12 cellular contexts compared by ENCODE assay signal in the genomic region with DNA sequence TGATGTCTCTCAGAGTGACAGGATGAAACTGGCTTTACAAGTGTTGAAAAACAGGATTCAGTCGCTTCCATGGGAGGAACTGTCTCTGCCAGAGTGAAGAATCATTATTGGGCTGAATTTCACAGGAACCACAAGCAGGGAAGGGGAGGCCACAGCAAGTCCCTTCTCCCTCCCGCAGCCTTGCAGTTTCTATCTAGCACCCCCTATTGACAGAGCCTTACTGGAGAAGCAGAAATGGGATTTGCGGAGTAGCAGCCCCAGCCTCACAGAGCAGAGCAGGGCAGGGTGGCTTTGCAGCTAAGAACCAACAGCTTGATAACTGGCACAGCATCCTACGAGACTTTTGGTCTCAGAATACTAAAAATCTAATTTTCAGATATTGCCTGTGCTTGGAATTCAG.
DNase-seq lines count a peak whose midpoint lies in the region; ATAC-seq, FAIRE-seq and TF ChIP-seq lines count a peak whose summit lies in the region.
"Had no signal": no experiment of that assay in that cellular context is flagged by ENCODE, and none has a peak within 500 bp of the region (broad histone marks: within the 10 kb centered on the region; RNA-seq: fewer than 3 reads in every experiment).

No MANE protein-coding gene starts in this region.

- no peaks in the 10 kb centered on the region for H3K9me3 ChIP-seq in esophagus muscularis mucosa
- H3K9me3 ChIP-seq: BLaER1 treated with 17β-estradiol and CSF1 and Interleukin-3, amounts not matched to agents 10 nM and 100 nM; SJCRH30; stomach had no signal

- 49% methylated on average over 4 of the region's 4 CpGs for WGBS in esophagus muscularis mucosa

- no peak for FAIRE-seq in frontal cortex (lab: Jason Lieb, UNC)

- H3K27me3 ChIP-seq in esophagus muscularis mucosa: no peaks in the 10 kb centered on the region
- H3K27me3 ChIP-seq: BLaER1 treated with 17β-estradiol and CSF1 and Interleukin-3, amounts not matched to agents 10 nM and 100 nM; SJCRH30; stomach had no signal

- TF ChIP-seq POLR2A in esophagus muscularis mucosa (IDR thresholded peaks at IDR 0.05; ENCODE audit: low read depth): no peak

- POLR2A ChIA-PET in activated CD4-positive, alpha-beta T cell treated with anti-CD3 and anti-CD28 coated beads for 36 hours (lab: Charles Lee): no interaction called here
- POLR2A ChIA-PET in activated CD4-positive, alpha-beta memory T cell treated with anti-CD3 and anti-CD28 coated beads for 36 hours (lab: Charles Lee): no interaction called here

- H3K4me1 ChIP-seq in esophagus muscularis mucosa: peaks cover 0 to 22% (median 18%) of the 10 kb centered on the region in 4 donors
- H3K4me1 ChIP-seq: SJCRH30 had no signal

- no peak overlapping the region for H3K27ac Mint-ChIP-seq in activated CD4-positive, alpha-beta T cell treated with anti-CD3 and anti-CD28 coated beads, Interleukin-2, amount 10 ng/mL, durations not matched to agents 24 days and 14 days
- no peak overlapping the region for H3K27ac Mint-ChIP-seq in activated CD4-positive, alpha-beta T cell treated with anti-CD3 and anti-CD28 coated beads for 36 hours
- H3K27ac Mint-ChIP-seq in progenitor cell of endocrine pancreas: no peak overlapping the region
- no peak overlapping the region for H3K27ac Mint-ChIP-seq in activated CD4-positive, alpha-beta memory T cell treated with anti-CD3 and anti-CD28 coated beads for 36 hours

- DNase-seq in activated CD4-positive, alpha-beta T cell treated with anti-CD3 and anti-CD28 coated beads, Interleukin-2, amount 10 ng/mL, durations not matched to agents 24 days and 14 days: peak; percentile 49
- no peak for DNase-seq in activated CD4-positive, alpha-beta T cell treated with anti-CD3 and anti-CD28 coated beads for 36 hours
- DNase-seq in NOMO-1 (lab: John Stamatoyannopoulos, UW; ENCODE audit: unreplicated experiment in 2 of 2): peak; percentile 9 to 33
- DNase-seq in esophagus muscularis mucosa (ENCODE audit: extremely low spot score): peak; percentile 86
- DNase-seq in progenitor cell of endocrine pancreas (ENCODE audit: low spot score, unreplicated experiment): no peak
- no peak for DNase-seq in frontal cortex (ENCODE audit: low spot score in 2 of 2)
- DNase-seq in activated T-cell treated with anti-CD3 and anti-CD28 coated beads, Interleukin-2, amount 50 U/mL, for 48 hours: no peak
- DNase-seq in activated CD4-positive, alpha-beta memory T cell treated with anti-CD3 and anti-CD28 coated beads for 36 hours: no peak
- DNase-seq: amniotic stem cell, SJCRH30, stomach had no signal

- H3K27ac ChIP-seq in esophagus muscularis mucosa (replicated peaks in 1 of 4): peak overlapping the region; percentile 33 to 49 (median 41)
- H3K27ac ChIP-seq: BLaER1 treated with 17β-estradiol and CSF1 and Interleukin-3, amounts not matched to agents 10 nM and 100 nM; SJCRH30 had no signal

- no peak for TF ChIP-seq EP300 in esophagus muscularis mucosa (IDR thresholded peaks at IDR 0.05)

- ATAC-seq in activated CD4-positive, alpha-beta T cell treated with anti-CD3 and anti-CD28 coated beads for 36 hours: no peak

- TF ChIP-seq CTCF in esophagus muscularis mucosa (IDR thresholded peaks at IDR 0.05): peak; percentile 23 to 40 (median 24)
- peak; percentile 26 for TF ChIP-seq CTCF in progenitor cell of endocrine pancreas (IDR thresholded peaks at IDR 0.05; ENCODE audit: unreplicated experiment)

- H3K9me3 Mint-ChIP-seq in activated CD4-positive, alpha-beta T cell treated with anti-CD3 and anti-CD28 coated beads, Interleukin-2, amount 10 ng/mL, durations not matched to agents 24 days and 14 days: no peaks in the 10 kb centered on the region
- no peaks in the 10 kb centered on the region for H3K9me3 Mint-ChIP-seq in activated CD4-positive, alpha-beta T cell treated with anti-CD3 and anti-CD28 coated beads for 36 hours (ENCODE audit: low read depth)
- H3K9me3 Mint-ChIP-seq in progenitor cell of endocrine pancreas (ENCODE audit: low read depth): peaks cover 4% of the 10 kb centered on the region
- H3K9me3 Mint-ChIP-seq in activated CD4-positive, alpha-beta memory T cell treated with anti-CD3 and anti-CD28 coated beads for 36 hours: no peaks in the 10 kb centered on the region

- H3K27me3 Mint-ChIP-seq in activated CD4-positive, alpha-beta T cell treated with anti-CD3 and anti-CD28 coated beads, Interleukin-2, amount 10 ng/mL, durations not matched to agents 24 days and 14 days: no peaks in the 10 kb centered on the region
- H3K27me3 Mint-ChIP-seq in activated CD4-positive, alpha-beta T cell treated with anti-CD3 and anti-CD28 coated beads for 36 hours: peaks cover 5% of the 10 kb centered on the region
- H3K27me3 Mint-ChIP-seq in progenitor cell of endocrine pancreas: no peaks in the 10 kb centered on the region
- H3K27me3 Mint-ChIP-seq in activated CD4-positive, alpha-beta memory T cell treated with anti-CD3 and anti-CD28 coated beads for 36 hours: peaks cover 2% of the 10 kb centered on the region

- no peaks in the 10 kb centered on the region for H3K36me3 Mint-ChIP-seq in activated CD4-positive, alpha-beta T cell treated with anti-CD3 and anti-CD28 coated beads, Interleukin-2, amount 10 ng/mL, durations not matched to agents 24 days and 14 days (ENCODE audit: low read depth)
- no peaks in the 10 kb centered on the region for H3K36me3 Mint-ChIP-seq in activated CD4-positive, alpha-beta T cell treated with anti-CD3 and anti-CD28 coated beads for 36 hours (ENCODE audit: low read depth)
- H3K36me3 Mint-ChIP-seq in progenitor cell of endocrine pancreas (ENCODE audit: insufficient read depth): no peaks in the 10 kb centered on the region
- no peaks in the 10 kb centered on the region for H3K36me3 Mint-ChIP-seq in activated CD4-positive, alpha-beta memory T cell treated with anti-CD3 and anti-CD28 coated beads for 36 hours

- no peak overlapping the region for H3K4me3 ChIP-seq in esophagus muscularis mucosa
- H3K4me3 ChIP-seq: BLaER1 treated with 17β-estradiol and CSF1 and Interleukin-3, amounts not matched to agents 10 nM and 100 nM; SJCRH30; stomach had no signal

- H3K4me1 Mint-ChIP-seq in activated CD4-positive, alpha-beta T cell treated with anti-CD3 and anti-CD28 coated beads, Interleukin-2, amount 10 ng/mL, durations not matched to agents 24 days and 14 days: no peaks in the 10 kb centered on the region
- no peaks in the 10 kb centered on the region for H3K4me1 Mint-ChIP-seq in activated CD4-positive, alpha-beta T cell treated with anti-CD3 and anti-CD28 coated beads for 36 hours
- H3K4me1 Mint-ChIP-seq in progenitor cell of endocrine pancreas (ENCODE audit: low read depth): no peaks in the 10 kb centered on the region
- no peaks in the 10 kb centered on the region for H3K4me1 Mint-ChIP-seq in activated CD4-positive, alpha-beta memory T cell treated with anti-CD3 and anti-CD28 coated beads for 36 hours (ENCODE audit: low read depth)

- no peaks in the 10 kb centered on the region for H3K36me3 ChIP-seq in esophagus muscularis mucosa
- H3K36me3 ChIP-seq: BLaER1 treated with 17β-estradiol and CSF1 and Interleukin-3, amounts not matched to agents 10 nM and 100 nM; SJCRH30; stomach had no signal

- no peak overlapping the region for H3K4me3 Mint-ChIP-seq in activated CD4-positive, alpha-beta T cell treated with anti-CD3 and anti-CD28 coated beads, Interleukin-2, amount 10 ng/mL, durations not matched to agents 24 days and 14 days
- no peak overlapping the region for H3K4me3 Mint-ChIP-seq in activated CD4-positive, alpha-beta T cell treated with anti-CD3 and anti-CD28 coated beads for 36 hours
- no peak overlapping the region for H3K4me3 Mint-ChIP-seq in progenitor cell of endocrine pancreas (ENCODE audit: low read depth)
- H3K4me3 Mint-ChIP-seq in activated CD4-positive, alpha-beta memory T cell treated with anti-CD3 and anti-CD28 coated beads for 36 hours: no peak overlapping the region

- CTCF ChIA-PET in activated CD4-positive, alpha-beta T cell treated with anti-CD3 and anti-CD28 coated beads for 36 hours (lab: Charles Lee): no interaction called here
- CTCF ChIA-PET in activated CD4-positive, alpha-beta memory T cell treated with anti-CD3 and anti-CD28 coated beads for 36 hours (lab: Charles Lee): no interaction called here

- intact Hi-C loops in activated CD4-positive, alpha-beta T cell treated with anti-CD3 and anti-CD28 coated beads, Interleukin-2, amount 10 ng/mL, durations not matched to agents 24 days and 14 days (cut with micrococcal nuclease): no loop called here
- intact Hi-C loops in activated CD4-positive, alpha-beta T cell treated with anti-CD3 and anti-CD28 coated beads for 36 hours (cut with DNase I, micrococcal nuclease): loop anchor here in 1 of 2 experiments (10.0 kb wide), 1 partner anchor 64 kb away; no protein-coding TSS in a partner anchor
- intact Hi-C loops in esophagus muscularis mucosa (cut with DNase I): loop anchor here (10.0 kb wide), 1 partner anchor 104 kb away; no protein-coding TSS in a partner anchor
- intact Hi-C loops in activated CD4-positive, alpha-beta memory T cell treated with anti-CD3 and anti-CD28 coated beads for 36 hours (cut with micrococcal nuclease): no loop called here

Comparison
In these comparisons a context has a peak if more than half of its experiments do, and no peak if none do; other contexts are left out.
1. DNase-seq: peak in activated CD4-positive, alpha-beta T cell treated with anti-CD3 and anti-CD28 coated beads, Interleukin-2, amount 10 ng/mL, durations not matched to agents 24 days and 14 days (single experiment), NOMO-1 (2 of 2) and esophagus muscularis mucosa (single experiment); none in activated CD4-positive, alpha-beta T cell treated with anti-CD3 and anti-CD28 coated beads for 36 hours (single experiment), progenitor cell of endocrine pancreas (single experiment), frontal cortex (0 of 2), activated T-cell treated with anti-CD3 and anti-CD28 coated beads, Interleukin-2, amount 50 U/mL, for 48 hours (0 of 2) and activated CD4-positive, alpha-beta memory T cell treated with anti-CD3 and anti-CD28 coated beads for 36 hours (single experiment).